Comparison of ENCODE assay signal across 8 cellular contexts in genomic region chr16:8567355-8568230, GRCh38. TPM values are rescaled to one million over a fixed set of nuclear protein-coding genes. Genes with fewer than 3 reads are reported as not detected.
DNase-seq lines count a peak whose midpoint lies in the region; ATAC-seq, FAIRE-seq and TF ChIP-seq lines count a peak whose summit lies in the region.

No MANE protein-coding gene starts in this region.

- no peak overlapping the region for H3K4me3 ChIP-seq in endothelial cell of umbilical vein (replicated peaks in 1 of 3; ENCODE audit: insufficient read depth in 1 of 3, low read depth in 1 of 3, low read length in 3 of 3)

- no peak overlapping the region for H3K9ac ChIP-seq in endothelial cell of umbilical vein (replicated peaks; ENCODE audit: extremely low read depth, insufficient read depth, low read length)

- H3K27me3 ChIP-seq in endothelial cell of umbilical vein (ENCODE audit: control insufficient read depth in 2 of 2, insufficient read depth in 2 of 2, low read length in 2 of 2), result peaks cover 2 to 3% of the 10 kb centered on the region in 2 experiments

- no peaks in the 10 kb centered on the region for H3K9me3 ChIP-seq in endothelial cell of umbilical vein (replicated peaks; ENCODE audit: control insufficient read depth, insufficient read depth, low read length)

- H2AFZ ChIP-seq in endothelial cell of umbilical vein (ENCODE audit: low read depth, low read length), result no peak overlapping the region

- peak; percentile 87 to 97 for TF ChIP-seq CTCF in endothelial cell of umbilical vein (IDR thresholded peaks at IDR 0.05; ENCODE audit: extremely low read depth in 1 of 2, insufficient read depth in 1 of 2, low read depth in 1 of 2, low read length in 2 of 2)

- no peak overlapping the region for H3K4me2 ChIP-seq in endothelial cell of umbilical vein (ENCODE audit: insufficient read depth, low read length)

- in situ Hi-C loops in Caki2 (cut with HindIII; ENCODE audit: low pct_unique_long_range_greater_than_20kb, low sequenced_read_pairs), result no loop called here

- peak; percentile 94 for FAIRE-seq in endothelial cell of umbilical vein (lab: Jason Lieb, UNC)

- no peaks in the 10 kb centered on the region for H3K36me3 ChIP-seq in endothelial cell of umbilical vein (ENCODE audit: control insufficient read depth in 2 of 2, extremely low read depth in 1 of 2, insufficient read depth in 2 of 2, low read length in 2 of 2)

- H3K27ac ChIP-seq in endothelial cell of umbilical vein (ENCODE audit: insufficient read depth, low read depth, low read length), result no peak overlapping the region

- H4K20me1 ChIP-seq in endothelial cell of umbilical vein (replicated peaks; ENCODE audit: control insufficient read depth, extremely low read depth, insufficient read depth, low read length), result no peaks in the 10 kb centered on the region

- intact Hi-C loops in endothelial cell of umbilical vein (cut with micrococcal nuclease), result loop anchor here (1.0 to 5.0 kb wide), 10 partner anchors 54 to 1615 kb away; partner anchors contain the start of genes CARHSP1, GRIN2A, LITAFD and METTL22

- no peak for TF ChIP-seq POLR2A in endothelial cell of umbilical vein (IDR thresholded peaks at IDR 0.05; ENCODE audit: low read depth, low read length)

- CTCF ChIA-PET in endothelial cell of umbilical vein (lab: Charles Lee), result interaction anchor here (0.6 to 2.4 kb wide), 16 partner anchors 9 to 1942 kb away, joined by 3 to 16 read pairs (median 3); partner anchors contain the start of genes GRIN2A, PMM2 and TMEM186

- H3K9me1 ChIP-seq in endothelial cell of umbilical vein (replicated peaks; ENCODE audit: control insufficient read depth, extremely low read depth, insufficient read depth, low read length), result no peaks in the 10 kb centered on the region

- POLR2A ChIA-PET in endothelial cell of umbilical vein (lab: Charles Lee), result no interaction called here

- no peaks in the 10 kb centered on the region for H3K79me2 ChIP-seq in endothelial cell of umbilical vein (ENCODE audit: control insufficient read depth, insufficient read depth, low read length)

- DNase-seq in Caki2 (ENCODE audit: low read depth) (peak; percentile 83), NOMO-1 (lab: John Stamatoyannopoulos, UW; ENCODE audit: unreplicated experiment in 2 of 2) (peak; percentile 89 to 93), endothelial cell of umbilical vein (ENCODE audit: low read depth, low spot score) (peak; percentile 85), myocyte (ENCODE audit: low read depth) (peak; percentile 84)
- DNase-seq in activated CD8-positive, alpha-beta memory T cell treated with anti-CD3 and anti-CD28 coated beads for 1 hour (ENCODE audit: extremely low read depth in 1 of 2, low read depth in 1 of 2), result peak; percentile 32 to 50
- peak; percentile 41 for DNase-seq in stimulated activated CD8-positive, alpha-beta memory T cell treated with anti-CD3 and anti-CD28 coated beads, Interleukin-7, amount 100 ng/mL, for 24 hours (ENCODE audit: low read depth)

- dilution Hi-C loops in endothelial cell of umbilical vein (cut with MboI; ENCODE audit: extremely low pct_ligation_motif_present, low sequenced_read_pairs), result no loop called here

- ATAC-seq in GM19467 (IDR thresholded peaks at IDR 0.05; ENCODE audit: unreplicated experiment), result peak; percentile 89
- ATAC-seq in HG03575 (IDR thresholded peaks at IDR 0.05; ENCODE audit: extremely low read depth, insufficient number of reproducible peaks, low FRiP score, unreplicated experiment), result peak; percentile 81

- H3K4me1 ChIP-seq in endothelial cell of umbilical vein (ENCODE audit: control insufficient read depth, extremely low read depth, insufficient read depth, low read length), result no peaks in the 10 kb centered on the region

- no TSS peak for BruUV-seq in endothelial cell of umbilical vein (replicated peaks; lab: Mats Ljungman, UMichigan)

TF ChIP-seq in endothelial cell of umbilical vein, 7 proteins besides CTCF, POLR2A, EP300 and RAD21:
- TF ChIP-seq MYC (IDR thresholded peaks at IDR 0.05; ENCODE audit: low read depth, low read length) (no peak), FOS (IDR thresholded peaks at IDR 0.05; ENCODE audit: borderline replicate concordance, insufficient read depth, low read length) (no peak), MAX (IDR thresholded peaks at IDR 0.05; ENCODE audit: insufficient read depth, insufficient read length) (peak; percentile 31), POLR2AphosphoS5 (IDR thresholded peaks at IDR 0.05; ENCODE audit: insufficient read depth, low read depth, low read length) (no peak), GATA2 (IDR thresholded peaks at IDR 0.05; ENCODE audit: insufficient read depth, insufficient read length, low read depth, low read length) (no peak), EZH2 (IDR thresholded peaks at IDR 0.05; ENCODE audit: borderline replicate concordance, low read depth, low read length, severe bottlenecking) (no peak), JUN (IDR thresholded peaks at IDR 0.05; ENCODE audit: borderline replicate concordance, insufficient read depth, insufficient read length, low read depth) (no peak)

RNA-seq across cellular contexts. Expression of gene TMEM114, which starts 22.7 kb away (rescaled TPM):
- total RNA-seq in Caki2 (2014; rRNA removed; shearing (Covaris generic); ENCODE audit: low replicate concordance), result not detected in 2 replicates
- total RNA-seq in endothelial cell of umbilical vein (not detected in 2 replicates), myocyte (not detected in 2 replicates)
- polyA plus RNA-seq in endothelial cell of umbilical vein, result not detected in 2 replicates
- polyA plus RNA-seq in endothelial cell of umbilical vein (2011; cell fraction: cytosol; rRNA removed), result not detected in 2 replicates
- not detected in 2 replicates for polyA plus RNA-seq in endothelial cell of umbilical vein (2011; cell fraction: nucleus; rRNA removed)
- polyA plus RNA-seq in endothelial cell of umbilical vein (2012), result not detected in 2 replicates
- not detected in 2 replicates for polyA minus RNA-seq in endothelial cell of umbilical vein
- polyA minus RNA-seq in endothelial cell of umbilical vein (2011; cell fraction: cytosol; rRNA and poly(A)+ RNA removed), result not detected
- polyA minus RNA-seq in endothelial cell of umbilical vein (2011; cell fraction: nucleus; rRNA and poly(A)+ RNA removed), result not detected in 2 replicates
- not detected for polyA plus RNA-seq in myocyte (2012)

RNA-seq across cellular contexts. Expression of gene METTL22, which starts 53.9 kb away (rescaled TPM):
- 30.7 and 44.9 TPM in 2 replicates for total RNA-seq in Caki2 (2014; rRNA removed; shearing (Covaris generic); ENCODE audit: low replicate concordance)
- total RNA-seq in endothelial cell of umbilical vein (40.3 and 42.0 TPM in 2 replicates), myocyte (38.9 and 451 TPM in 2 replicates)
- 50.3 and 52.6 TPM in 2 replicates for polyA plus RNA-seq in endothelial cell of umbilical vein
- 26.2 and 30.5 TPM in 2 replicates for polyA plus RNA-seq in endothelial cell of umbilical vein (2011; cell fraction: cytosol; rRNA removed)
- polyA plus RNA-seq in endothelial cell of umbilical vein (2011; cell fraction: nucleus; rRNA removed), result 90.2 and 90.5 TPM in 2 replicates
- polyA plus RNA-seq in endothelial cell of umbilical vein (2012), result 22.7 and 33.0 TPM in 2 replicates
- polyA minus RNA-seq in endothelial cell of umbilical vein, result 39.6 and 67.0 TPM in 2 replicates
- 23.0 TPM for polyA minus RNA-seq in endothelial cell of umbilical vein (2011; cell fraction: cytosol; rRNA and poly(A)+ RNA removed)
- polyA minus RNA-seq in endothelial cell of umbilical vein (2011; cell fraction: nucleus; rRNA and poly(A)+ RNA removed), result 45.7 and 64.0 TPM in 2 replicates
- 27.7 TPM for polyA plus RNA-seq in myocyte (2012)

Comparison
In these comparisons a context has a peak if more than half of its experiments do, and no peak if none do; other contexts are left out.
1. DNase-seq: peak in every context shown above with its lines; median percentile 91 in NOMO-1; 85 in endothelial cell of umbilical vein; 84 in myocyte; 83 in Caki2; 41 in activated CD8-positive, alpha-beta memory T cell treated with anti-CD3 and anti-CD28 coated beads for 1 hour; 41 in stimulated activated CD8-positive, alpha-beta memory T cell treated with anti-CD3 and anti-CD28 coated beads, Interleukin-7, amount 100 ng/mL, for 24 hours.